17 cellular contexts compared by ENCODE assay signal in genomic region chr6:126007795-126008194, GRCh38. TPM values are rescaled to one million over a fixed set of nuclear protein-coding genes. Genes with fewer than 3 reads are reported as not detected.
DNase-seq lines count a peak whose midpoint lies in the region; ATAC-seq, FAIRE-seq and TF ChIP-seq lines count a peak whose summit lies in the region.
"Had no signal": no experiment of that assay in that cellular context is flagged by ENCODE, and none has a peak within 500 bp of the region (broad histone marks: within the 10 kb centered on the region; RNA-seq: fewer than 3 reads in every experiment).

No MANE protein-coding gene starts in this region.

- peaks cover under 1% of the 10 kb centered on the region; the same call in 1 of the 3 replicates for H3K4me1 ChIP-seq in A549
- H3K4me1 ChIP-seq in IMR-90 (ENCODE audit: control insufficient read depth, insufficient read depth, low read length): no peaks in the 10 kb centered on the region
- H3K4me1 ChIP-seq in pancreas: no peaks in the 10 kb centered on the region
- no peaks in the 10 kb centered on the region for H3K4me1 ChIP-seq in ovary (ENCODE audit: insufficient read depth)
- H3K4me1 ChIP-seq: BLaER1 treated with 17β-estradiol and CSF1 and Interleukin-3, amounts not matched to agents 10 nM and 100 nM; Caco-2 had no signal

- intact Hi-C loops in IMR-90 (cut with micrococcal nuclease) (no loop called here), pancreas (cut with DNase I) (no loop called here), ovary (cut with DNase I) (no loop called here)

- no TSS peak for BruUV-seq in IMR-90 (replicated peaks; lab: Mats Ljungman, UMichigan)

- H3K9me3 ChIP-seq in A549: no peaks in the 10 kb centered on the region
- no peaks in the 10 kb centered on the region for H3K9me3 ChIP-seq in IMR-90 (ENCODE audit: control insufficient read depth, insufficient read depth, low read length)
- H3K9me3 ChIP-seq in pancreas: no peaks in the 10 kb centered on the region
- no peaks in the 10 kb centered on the region for H3K9me3 ChIP-seq in ovary
- H3K9me3 ChIP-seq: BLaER1 treated with 17β-estradiol and CSF1 and Interleukin-3, amounts not matched to agents 10 nM and 100 nM; Caco-2 had no signal

- TF ChIP-seq POLR2A in A549 (IDR thresholded peaks at IDR 0.05; ENCODE audit: low read length) (no peak), IMR-90 (IDR thresholded peaks at IDR 0.05; ENCODE audit: low read depth, low read length) (no peak), ovary (IDR thresholded peaks at IDR 0.05) (no peak)

- H3K23ac ChIP-seq in IMR-90 (ENCODE audit: low read depth, low read length): no peak overlapping the region

- no peak overlapping the region for H4K91ac ChIP-seq in IMR-90 (ENCODE audit: insufficient read depth, low read depth, low read length)

- no peak overlapping the region for H2BK15ac ChIP-seq in IMR-90 (ENCODE audit: low read depth, low read length)

- no peak overlapping the region for H2AFZ ChIP-seq in IMR-90 (replicated peaks; ENCODE audit: low read length, poor library complexity)

- TF ChIP-seq EP300 in A549 (IDR thresholded peaks at IDR 0.05) (no peak), ovary (IDR thresholded peaks at IDR 0.05) (no peak)

- H3K4me3 ChIP-seq in A549 (no peak overlapping the region), IMR-90 (ENCODE audit: insufficient read depth, low read depth, low read length) (no peak overlapping the region), pancreas (no peak overlapping the region), ovary (no peak overlapping the region)
- H3K4me3 ChIP-seq: BLaER1 treated with 17β-estradiol and CSF1 and Interleukin-3, amounts not matched to agents 10 nM and 100 nM had no signal

- in situ Hi-C loops in IMR-90 (cut with MboI; ENCODE audit: low sequenced_read_pairs): loop anchor here (25.0 kb wide), 1 partner anchor 655 kb away; no protein-coding TSS in a partner anchor

- DNase-seq in A549 (ENCODE audit: low read depth in 1 of 2, low spot score in 1 of 2) (no peak), IMR-90 (no peak), pancreas (no peak), ovary (no peak)
- no peak for DNase-seq in stimulated activated CD4-positive, alpha-beta T cell treated with anti-CD3 and anti-CD28 coated beads, Interleukin-2, amount 100 ng/mL, for 48 hours
- DNase-seq: 8988T; AML-193; Caco-2; Calu3; CD4-positive, alpha-beta T cell; CD8-positive, alpha-beta T cell; DMS79 treated with DMSO at 0.1 percent for 48 hours; GF-D8 had no signal

- H2BK20ac ChIP-seq in IMR-90 (ENCODE audit: low read depth, low read length): no peak overlapping the region

- H3K36me3 ChIP-seq in IMR-90 (ENCODE audit: control insufficient read depth, insufficient read depth, low read length) (peaks cover 10% of the 10 kb centered on the region), pancreas (peaks cover 0 to 19% (median 4%) of the 10 kb centered on the region in 3 donors), ovary (no peaks in the 10 kb centered on the region)

- H3K27ac ChIP-seq in A549 (no peak overlapping the region), IMR-90 (ENCODE audit: insufficient read depth, low read length) (no peak overlapping the region), pancreas (no peak overlapping the region), ovary (no peak overlapping the region)
- H3K27ac ChIP-seq: BLaER1 treated with 17β-estradiol and CSF1 and Interleukin-3, amounts not matched to agents 10 nM and 100 nM; C4-2B had no signal

- H3K4me2 ChIP-seq in A549: no peak overlapping the region
- H3K4me2 ChIP-seq in IMR-90 (ENCODE audit: low read depth, low read length): no peak overlapping the region
- H3K4me2 ChIP-seq: BLaER1 treated with 17β-estradiol and CSF1 and Interleukin-3, amounts not matched to agents 10 nM and 100 nM had no signal

- no peak overlapping the region for H2AK9ac ChIP-seq in IMR-90 (replicated peaks; ENCODE audit: low read depth, low read length, poor library complexity)

- H4K8ac ChIP-seq in IMR-90 (ENCODE audit: low read depth in 2 of 2, low read length in 2 of 2): no peak overlapping the region

- H3K27me3 ChIP-seq in IMR-90 (ENCODE audit: control insufficient read depth, insufficient read depth, low read length) (no peaks in the 10 kb centered on the region), pancreas (no peaks in the 10 kb centered on the region), ovary (no peaks in the 10 kb centered on the region)
- H3K27me3 ChIP-seq: BLaER1 treated with 17β-estradiol and CSF1 and Interleukin-3, amounts not matched to agents 10 nM and 100 nM had no signal

- TF ChIP-seq CTCF in A549 (IDR thresholded peaks at IDR 0.05): no peak
- TF ChIP-seq CTCF in IMR-90 (conservative IDR thresholded peaks at IDR 0.05; ENCODE audit: low read depth, low read length): no peak
- TF ChIP-seq CTCF in pancreas (IDR thresholded peaks at IDR 0.05): no peak
- TF ChIP-seq CTCF in ovary (IDR thresholded peaks at IDR 0.05): no peak

- H3K9me1 ChIP-seq in IMR-90 (ENCODE audit: insufficient read depth, low read length): no peaks in the 10 kb centered on the region

- H3K4ac ChIP-seq in IMR-90 (ENCODE audit: low read depth, low read length): no peak overlapping the region

- H3K9ac ChIP-seq in IMR-90 (ENCODE audit: low read depth, low read length): no peak overlapping the region
- H3K9ac ChIP-seq: BLaER1 treated with 17β-estradiol and CSF1 and Interleukin-3, amounts not matched to agents 10 nM and 100 nM had no signal

- H2BK120ac ChIP-seq in IMR-90 (ENCODE audit: low read depth, low read length): no peak overlapping the region

- H2AK5ac ChIP-seq in IMR-90 (ENCODE audit: low read depth, low read length): no peak overlapping the region

- H3K79me1 ChIP-seq in IMR-90 (ENCODE audit: low read depth in 1 of 2, low read length in 2 of 2): peaks cover 0 to 6% of the 10 kb centered on the region in 2 experiments; a peak in 1 of 4 replicates

- no peak for FAIRE-seq in A549 (lab: Jason Lieb, UNC)
- peak; percentile 23 for FAIRE-seq in pancreas (lab: Jason Lieb, UNC)
- FAIRE-seq: D721Med, G401.6 had no signal

- CTCF ChIA-PET in A549 (lab: Yijun Ruan, JAX) (interaction anchor here (4.8 kb wide), 1 partner anchor 11 kb away, joined by 18 read pairs; no protein-coding TSS in a partner anchor), IMR-90 (lab: Yijun Ruan, JAX) (interaction anchor here (1.0 to 1.6 kb wide), 2 partner anchors 10 to 12 kb away, joined by 3 to 6 read pairs; no protein-coding TSS in a partner anchor)

- no peak overlapping the region for H4K5ac ChIP-seq in IMR-90 (ENCODE audit: low read depth, low read length)

- no peaks in the 10 kb centered on the region for H4K20me1 ChIP-seq in IMR-90 (ENCODE audit: insufficient read depth, low read length)
- H4K20me1 ChIP-seq: BLaER1 treated with 17β-estradiol and CSF1 and Interleukin-3, amounts not matched to agents 10 nM and 100 nM had no signal

- POLR2A ChIA-PET in A549 (lab: Yijun Ruan, JAX) (no interaction called here), IMR-90 (lab: Charles Lee; ENCODE audit: unreplicated experiment) (interaction anchor here (0.6 kb wide), 1 partner anchor 14 kb away, joined by 4 read pairs; no protein-coding TSS in a partner anchor)

- ATAC-seq in A549 (no peak), IMR-90 (ENCODE audit: low read depth) (no peak), pancreas (no peak)
- ATAC-seq: CD8-positive, alpha-beta T cell had no signal

- no peak overlapping the region for H3K14ac ChIP-seq in IMR-90 (replicated peaks; ENCODE audit: low read depth, low read length)

- dilution Hi-C loops in IMR-90 (cut with HindIII; ENCODE audit: low sequenced_read_pairs, unreplicated experiment): no loop called here

- H3K18ac ChIP-seq in IMR-90 (ENCODE audit: low read depth, low read length): no peak overlapping the region

- H3K56ac ChIP-seq in IMR-90 (ENCODE audit: extremely low read depth, insufficient read depth, low read length): no peak overlapping the region

- TF ChIP-seq RAD21 in A549 (conservative IDR thresholded peaks at IDR 0.05 in 1 of 2, IDR thresholded peaks at IDR 0.05 in 1 of 2) (no peak), IMR-90 (IDR thresholded peaks at IDR 0.05; ENCODE audit: low read length) (no peak)

- H2BK5ac ChIP-seq in IMR-90 (ENCODE audit: low read depth, low read length, poor library complexity, severe bottlenecking): no peak overlapping the region

TF ChIP-seq in A549, 52 proteins besides CTCF, POLR2A, EP300 and RAD21 (continues in another document):
- TF ChIP-seq MYC (IDR thresholded peaks at IDR 0.05; ENCODE audit: borderline replicate concordance, low read length) (no peak), HDAC2 (IDR thresholded peaks at IDR 0.05) (no peak)

TF ChIP-seq in IMR-90, 13 proteins besides CTCF, POLR2A, EP300 and RAD21:
- TF ChIP-seq RFX5 (IDR thresholded peaks at IDR 0.05; ENCODE audit: low read depth, low read length) (no peak), MAFK (IDR thresholded peaks at IDR 0.05; ENCODE audit: low read depth, low read length) (peak; percentile 70)

RNA-seq across cellular contexts. Expression of gene TRMT11, which starts 21.5 kb away (rescaled TPM):
- 33.2 and 44.1 TPM in 2 replicates for polyA plus RNA-seq in A549 (2011; rRNA removed)
- 9.6 and 10.9 TPM in 2 replicates for polyA plus RNA-seq in A549 (2012; cell fraction: cytosol; rRNA removed)
- 6.9 and 11.0 TPM in 2 replicates for polyA plus RNA-seq in A549 (2012; cell fraction: nucleus; rRNA removed)
- 16.1 to 17.4 TPM (median 16.2 TPM) in 3 replicates for polyA plus RNA-seq in A549 (2017; fragmentation: RNase III; extraction: RNeasy Plus Mini Kit Qiagen cat#74134 plus additional on column Dnase treatment)
- polyA minus RNA-seq in A549 (2011; rRNA and poly(A)+ RNA removed): 16.6 and 20.7 TPM in 2 replicates
- total RNA-seq in IMR-90 (2012; rRNA removed): 19.0 and 29.7 TPM in 2 replicates
- polyA plus RNA-seq in IMR-90 (2012; rRNA removed): 10.9 and 14.3 TPM in 2 replicates
- 2.1 and 3.4 TPM in 2 replicates for polyA plus RNA-seq in IMR-90 (2012; cell fraction: cytosol; rRNA removed)
- 3.1 and 42.8 TPM in 2 replicates for polyA plus RNA-seq in IMR-90 (2012; cell fraction: nucleus; rRNA removed; ENCODE audit: low replicate concordance)
- 10 to 100 TPM in 4 of 6 donors, 1 to 10 TPM in 2; 7.2 to 11.6 (median 10.7) TPM for total RNA-seq in pancreas
- polyA plus RNA-seq in pancreas: 10 to 100 TPM in 1 of 2 donors, 1 to 10 TPM in 1; 6.1 to 11.4 TPM
- 10 to 100 TPM; 20.5 to 29.9 (median 24.2) TPM for total RNA-seq in ovary
- 10 to 100 TPM; 10.7 to 15.6 TPM for polyA plus RNA-seq in ovary

RNA-seq across cellular contexts. Expression of gene HINT3, which starts 51.2 kb away (rescaled TPM):
- polyA plus RNA-seq in A549 (2011; rRNA removed) (4.7 and 7.2 TPM in 2 replicates), A549 (2017; fragmentation: RNase III; extraction: RNeasy Plus Mini Kit Qiagen cat#74134 plus additional on column Dnase treatment) (13.0 to 13.8 TPM (median 13.5 TPM) in 3 replicates), IMR-90 (2012; rRNA removed) (2.3 and 3.4 TPM in 2 replicates), pancreas (1 to 10 TPM; 2.6 to 8.7 TPM), ovary (10 to 100 TPM; 10.3 to 15.8 TPM)
- 2.1 and 2.9 TPM in 2 replicates for polyA plus RNA-seq in A549 (2012; cell fraction: cytosol; rRNA removed)
- polyA plus RNA-seq in A549 (2012; cell fraction: nucleus; rRNA removed): 1.1 and 1.9 TPM in 2 replicates
- polyA minus RNA-seq in A549 (2011; rRNA and poly(A)+ RNA removed): 1.5 and 1.6 TPM in 2 replicates
- total RNA-seq in IMR-90 (2012; rRNA removed) (6.5 and 9.4 TPM in 2 replicates), pancreas (10 to 100 TPM in 5 of 6 donors, 1 to 10 TPM in 1; 9.9 to 15.7 (median 11.9) TPM), ovary (10 to 100 TPM; 15.9 to 20.4 (median 19.3) TPM)
- 2.0 and 2.6 TPM in 2 replicates for polyA plus RNA-seq in IMR-90 (2012; cell fraction: cytosol; rRNA removed)
- 0.77 and 1.2 TPM in 2 replicates for polyA plus RNA-seq in IMR-90 (2012; cell fraction: nucleus; rRNA removed; ENCODE audit: low replicate concordance)
